27 cellular contexts compared by ENCODE assay signal in genomic region chr5:128378636-128379035, GRCh38.
"Had no signal": no experiment of that assay in that cellular context is flagged by ENCODE, and none has a peak within 500 bp of the region (broad histone marks: within the 10 kb centered on the region; RNA-seq: fewer than 3 reads in every experiment).

No MANE protein-coding gene starts in this region.

- H3K36me3 ChIP-seq: heart left ventricle, left lung, neutrophil, spleen, uterus had no signal

- H3K27ac Mint-ChIP-seq: activated naive CD8-positive, alpha-beta T cell; activated T-helper 2 cell treated with anti-CD3 and anti-CD28 coated beads, Interferon-gamma antibody, Interleukin-2, Interleukin-4, amounts not matched to agents 10 μg/mL and 5 μg/mL and 100 μg/mL, durations not matched to agents 14 hours and 24 hours and 36 hours; brain; dendritic cell treated with granulocyte-macrophage colony-stimulating factor and Interleukin-4, amounts not matched to agents 40 ng/mL and 50 ng/mL, for 4 days; natural killer cell; T-helper 17 cell had no signal

- H3K9me3 ChIP-seq: heart left ventricle, left lung, neutrophil, spleen, testis, uterus had no signal

- H3K4me3 ChIP-seq: heart left ventricle, left lung, lung, spleen, testis, uterus had no signal

- H3K27ac ChIP-seq: heart left ventricle, left lung, neutrophil, spleen, testis, uterus had no signal

- H3K27me3 Mint-ChIP-seq: activated naive CD8-positive, alpha-beta T cell; brain; dendritic cell treated with granulocyte-macrophage colony-stimulating factor and Interleukin-4, amounts not matched to agents 40 ng/mL and 50 ng/mL, for 4 days had no signal

- H3K27me3 ChIP-seq: heart left ventricle, left lung, neutrophil, spleen, testis, uterus had no signal

- DNase-seq: activated CD4-positive, alpha-beta T cell treated with anti-CD3 and anti-CD28 coated beads for 4 hours; activated CD4-positive, alpha-beta T cell treated with anti-CD3 and anti-CD28 coated beads, Interleukin-2, amount 50 U/mL, for 48 hours; activated CD4-positive, CD25-positive, alpha-beta regulatory T cell; activated CD8-positive, alpha-beta memory T cell treated with anti-CD3 and anti-CD28 coated beads, Interleukin-2, amount 50 U/mL, for 48 hours; activated naive CD4-positive, alpha-beta T cell; activated T-cell treated with anti-CD3 and anti-CD28 coated beads, Interleukin-2, amount 50 U/mL, for 4 hours; amniotic stem cell; caudate nucleus; effector CD4-positive, alpha-beta T cell; heart left ventricle; kidney; left lung; natural killer cell; spleen; stimulated activated CD4-positive, alpha-beta T cell treated with anti-CD3 and anti-CD28 coated beads, Interleukin-4, amount 100 ng/mL, for 1 hour; stimulated activated naive CD4-positive, alpha-beta T cell; SW 1271; T-helper 17 cell; testis; uterus had no signal

- H3K4me1 Mint-ChIP-seq: natural killer cell had no signal

- H3K4me3 Mint-ChIP-seq: activated naive CD8-positive, alpha-beta T cell; activated T-cell treated with anti-CD3 and anti-CD28 coated beads, Interleukin-2, amount 50 U/mL, for 4 hours; dendritic cell treated with granulocyte-macrophage colony-stimulating factor and Interleukin-4, amounts not matched to agents 40 ng/mL and 50 ng/mL, for 4 days; natural killer cell; T-helper 17 cell had no signal

- H3K4me1 ChIP-seq: heart left ventricle, left lung, spleen, testis, uterus had no signal

- H3K9me3 Mint-ChIP-seq: activated T-cell treated with anti-CD3 and anti-CD28 coated beads, Interleukin-2, amount 50 U/mL, for 4 hours; activated T-helper 2 cell treated with anti-CD3 and anti-CD28 coated beads, Interferon-gamma antibody, Interleukin-2, Interleukin-4, amounts not matched to agents 10 μg/mL and 5 μg/mL and 100 μg/mL, durations not matched to agents 14 hours and 24 hours and 36 hours; brain; dendritic cell treated with granulocyte-macrophage colony-stimulating factor and Interleukin-4, amounts not matched to agents 40 ng/mL and 50 ng/mL, for 4 days had no signal

- H3K36me3 Mint-ChIP-seq: activated naive CD8-positive, alpha-beta T cell; natural killer cell had no signal

- ATAC-seq: activated T-cell treated with anti-CD3 and anti-CD28 coated beads, Interleukin-2, amount 50 U/mL, for 4 hours; heart left ventricle; left lung; natural killer cell; T-helper 17 cell had no signal

- FAIRE-seq: endometrium, kidney had no signal
